Comparison of ENCODE assay signal across 22 cellular contexts in the genomic region with DNA sequence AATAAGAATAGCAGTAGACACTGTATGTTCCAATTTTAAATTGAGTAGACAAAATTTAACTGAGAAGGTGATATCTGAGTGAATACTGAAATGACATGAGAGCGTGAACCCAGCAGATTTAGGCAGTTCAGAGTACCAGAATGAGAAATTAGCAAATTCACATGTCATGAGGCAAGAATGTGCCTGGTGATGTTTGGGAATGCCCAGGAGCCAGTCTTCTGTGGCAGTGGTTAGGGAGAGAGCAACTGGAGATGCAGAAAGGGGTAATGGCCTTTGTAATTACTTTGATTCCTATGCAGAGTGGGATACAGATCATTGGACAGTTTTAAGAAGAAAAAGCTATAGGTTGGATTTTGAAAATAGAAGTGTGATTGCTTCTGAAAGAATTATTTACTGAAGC.
DNase-seq lines count a peak whose midpoint lies in the region; ATAC-seq and TF ChIP-seq lines count a peak whose summit lies in the region.
"Had no signal": no experiment of that assay in that cellular context is flagged by ENCODE, and none has a peak within 500 bp of the region (broad histone marks: within the 10 kb centered on the region; RNA-seq: fewer than 3 reads in every experiment).

No MANE protein-coding gene starts in this region.

- H3K27ac Mint-ChIP-seq in GM23338 (no peak overlapping the region), WTC11 (no peak overlapping the region)
- no peak overlapping the region for H3K27ac Mint-ChIP-seq in activated CD8-positive, alpha-beta memory T cell treated with anti-CD3 and anti-CD28 coated beads, Interleukin-2, amount 10 ng/mL, durations not matched to agents 7 days and 5 days
- H3K27ac Mint-ChIP-seq: CD14-positive monocyte; CD4-positive, alpha-beta T cell; CD8-positive, alpha-beta memory T cell had no signal

- no peaks in the 10 kb centered on the region for H3K36me3 Mint-ChIP-seq in GM23338 (ENCODE audit: low read depth)
- no peaks in the 10 kb centered on the region for H3K36me3 Mint-ChIP-seq in WTC11
- no peaks in the 10 kb centered on the region for H3K36me3 Mint-ChIP-seq in activated CD8-positive, alpha-beta memory T cell treated with anti-CD3 and anti-CD28 coated beads, Interleukin-2, amount 10 ng/mL, durations not matched to agents 7 days and 5 days
- H3K36me3 Mint-ChIP-seq: CD14-positive monocyte; CD8-positive, alpha-beta memory T cell had no signal

- H3K23ac ChIP-seq in mesendoderm (ENCODE audit: low read length): no peak overlapping the region

- H3K4me3 Mint-ChIP-seq in GM23338 (no peak overlapping the region), WTC11 (no peak overlapping the region)
- no peak overlapping the region for H3K4me3 Mint-ChIP-seq in activated CD8-positive, alpha-beta memory T cell treated with anti-CD3 and anti-CD28 coated beads, Interleukin-2, amount 10 ng/mL, durations not matched to agents 7 days and 5 days
- H3K4me3 Mint-ChIP-seq: CD14-positive monocyte; CD4-positive, alpha-beta T cell; CD8-positive, alpha-beta memory T cell had no signal

- no peak overlapping the region for H2AFZ ChIP-seq in GM23338

- no peak overlapping the region for H4K5ac ChIP-seq in mesendoderm (ENCODE audit: low read length)

- no peaks in the 10 kb centered on the region for H4K20me1 ChIP-seq in GM23338 (replicated peaks; ENCODE audit: insufficient read depth)
- H4K20me1 ChIP-seq: BLaER1 treated with 17β-estradiol and CSF1 and Interleukin-3, amounts not matched to agents 10 nM and 100 nM had no signal

- H3K36me3 ChIP-seq in GM23338 (ENCODE audit: insufficient read depth) (no peaks in the 10 kb centered on the region), mesendoderm (ENCODE audit: control insufficient read depth, insufficient read depth, low read length) (no peaks in the 10 kb centered on the region)
- H3K36me3 ChIP-seq: BE2C; BLaER1 treated with 17β-estradiol and CSF1 and Interleukin-3, amounts not matched to agents 10 nM and 100 nM had no signal

- no peaks in the 10 kb centered on the region for H3K27me3 Mint-ChIP-seq in GM23338 (ENCODE audit: insufficient read depth, low read depth, poor library complexity)
- H3K27me3 Mint-ChIP-seq in WTC11 (ENCODE audit: low read depth): no peaks in the 10 kb centered on the region
- no peaks in the 10 kb centered on the region for H3K27me3 Mint-ChIP-seq in activated CD8-positive, alpha-beta memory T cell treated with anti-CD3 and anti-CD28 coated beads, Interleukin-2, amount 10 ng/mL, durations not matched to agents 7 days and 5 days
- H3K27me3 Mint-ChIP-seq: CD4-positive, alpha-beta T cell; CD8-positive, alpha-beta memory T cell had no signal

- H3K27me3 ChIP-seq in GM23338 (ENCODE audit: insufficient read depth) (no peaks in the 10 kb centered on the region), mesendoderm (ENCODE audit: insufficient read depth, low read length, poor library complexity) (no peaks in the 10 kb centered on the region)
- H3K27me3 ChIP-seq: BE2C; BLaER1 treated with 17β-estradiol and CSF1 and Interleukin-3, amounts not matched to agents 10 nM and 100 nM had no signal

- H3F3A ChIP-seq in GM23338 (replicated peaks; ENCODE audit: low read depth): no peaks in the 10 kb centered on the region

- H2BK5ac ChIP-seq in mesendoderm (ENCODE audit: low read length): no peak overlapping the region

- TF ChIP-seq CTCF in GM23338 (conservative IDR thresholded peaks at IDR 0.05; ENCODE audit: low read depth in 2 of 2) (no peak), WTC11 (IDR thresholded peaks at IDR 0.05) (no peak)

- ATAC-seq in GM23338 (no peak; the same call in 1 of the 3 replicates), WTC11 (peak; percentile 34; the same call in 1 of the 2 replicates), HG02763 (IDR thresholded peaks at IDR 0.05; ENCODE audit: unreplicated experiment) (no peak)
- no peak for ATAC-seq in activated CD8-positive, alpha-beta memory T cell treated with anti-CD3 and anti-CD28 coated beads, Interleukin-2, amount 10 ng/mL, durations not matched to agents 7 days and 5 days
- ATAC-seq: A549 had no signal

- POLR2A ChIA-PET in WTC11 (lab: Charles Lee): no interaction called here

- H3K4me3 ChIP-seq in GM23338: no peak overlapping the region
- H3K4me3 ChIP-seq in mesendoderm (ENCODE audit: low read length): no peak overlapping the region
- H3K4me3 ChIP-seq: A549; BLaER1 treated with 17β-estradiol and CSF1 and Interleukin-3, amounts not matched to agents 10 nM and 100 nM had no signal

- peak; percentile 25 for DNase-seq in GM23338 (ENCODE audit: low spot score)
- no peak for DNase-seq in WTC11 (ENCODE audit: low spot score)
- DNase-seq in glomerular visceral epithelial cell (ENCODE audit: extremely low spot score): peak; percentile 7
- peak; percentile 75 for DNase-seq in mesendoderm
- no peak for DNase-seq in occipital lobe (lab: John Stamatoyannopoulos, UW)
- DNase-seq in activated CD8-positive, alpha-beta memory T cell treated with anti-CD3 and anti-CD28 coated beads, Interleukin-2, amount 10 ng/mL, durations not matched to agents 7 days and 5 days: no peak
- DNase-seq: 8988T; ACHN; AML-193; BE2C; CD4-positive, alpha-beta T cell; CD8-positive, alpha-beta memory T cell; DMS 273 treated with DMSO at 0.1 percent for 48 hours; DMS79; EL; GF-D8; H7; HCEC 1CT had no signal

- CTCF ChIA-PET in WTC11 (lab: Charles Lee): no interaction called here
- CTCF ChIA-PET in activated CD8-positive, alpha-beta memory T cell treated with anti-CD3 and anti-CD28 coated beads, Interleukin-2, amount 10 ng/mL, durations not matched to agents 7 days and 5 days (lab: Charles Lee): no interaction called here

- H3K9me2 ChIP-seq in GM23338 (ENCODE audit: insufficient read depth): no peaks in the 10 kb centered on the region

- H3K9ac ChIP-seq in mesendoderm (ENCODE audit: low read length): no peak overlapping the region
- H3K9ac ChIP-seq: BLaER1 treated with 17β-estradiol and CSF1 and Interleukin-3, amounts not matched to agents 10 nM and 100 nM had no signal

- no peak overlapping the region for H3K4ac ChIP-seq in mesendoderm (ENCODE audit: low read depth, low read length)

- no peak overlapping the region for H3K18ac ChIP-seq in mesendoderm (ENCODE audit: low read length)

- H3K56ac ChIP-seq in mesendoderm (ENCODE audit: low read length): no peak overlapping the region

- no CpG with 5 or more reads among the region's 1 CpG for WGBS in mesendoderm (ENCODE audit: extremely low coverage, insufficient coverage, low lambda C conversion rate)

- H3K27ac ChIP-seq in GM23338 (ENCODE audit: low read depth) (no peak overlapping the region), mesendoderm (ENCODE audit: low read depth, low read length) (no peak overlapping the region)
- H3K27ac ChIP-seq: A549; BLaER1 treated with 17β-estradiol and CSF1 and Interleukin-3, amounts not matched to agents 10 nM and 100 nM had no signal

- no peak overlapping the region for H2AK5ac ChIP-seq in mesendoderm (ENCODE audit: low read length)

- H3K79me1 ChIP-seq in mesendoderm (ENCODE audit: low read length): no peaks in the 10 kb centered on the region

- H2BK120ac ChIP-seq in mesendoderm (ENCODE audit: low read depth, low read length): no peak overlapping the region

- H3K9me3 Mint-ChIP-seq in GM23338 (no peaks in the 10 kb centered on the region), WTC11 (no peaks in the 10 kb centered on the region)
- peaks cover 2% of the 10 kb centered on the region for H3K9me3 Mint-ChIP-seq in activated CD8-positive, alpha-beta memory T cell treated with anti-CD3 and anti-CD28 coated beads, Interleukin-2, amount 10 ng/mL, durations not matched to agents 7 days and 5 days (ENCODE audit: low read depth)

- H3K4me1 Mint-ChIP-seq in GM23338 (no peaks in the 10 kb centered on the region), WTC11 (no peaks in the 10 kb centered on the region)
- no peaks in the 10 kb centered on the region for H3K4me1 Mint-ChIP-seq in activated CD8-positive, alpha-beta memory T cell treated with anti-CD3 and anti-CD28 coated beads, Interleukin-2, amount 10 ng/mL, durations not matched to agents 7 days and 5 days
- H3K4me1 Mint-ChIP-seq: CD14-positive monocyte; CD8-positive, alpha-beta memory T cell had no signal

- H3K79me2 ChIP-seq in GM23338 (replicated peaks; ENCODE audit: insufficient read depth) (no peaks in the 10 kb centered on the region), mesendoderm (ENCODE audit: control insufficient read depth, insufficient read depth, low read length) (no peaks in the 10 kb centered on the region)

- H3K4me2 ChIP-seq in GM23338 (no peak overlapping the region), mesendoderm (ENCODE audit: low read length) (no peak overlapping the region)
- H3K4me2 ChIP-seq: A549; BLaER1 treated with 17β-estradiol and CSF1 and Interleukin-3, amounts not matched to agents 10 nM and 100 nM had no signal

- no peak overlapping the region for H2BK15ac ChIP-seq in mesendoderm (replicated peaks; ENCODE audit: low read depth)

- no peaks in the 10 kb centered on the region for H3K4me1 ChIP-seq in GM23338 (ENCODE audit: insufficient read depth)
- H3K4me1 ChIP-seq in mesendoderm (ENCODE audit: control insufficient read depth, low read depth, low read length): no peaks in the 10 kb centered on the region
- H3K4me1 ChIP-seq: A549, BE2C had no signal

- no peak overlapping the region for H4K8ac ChIP-seq in mesendoderm (ENCODE audit: low read depth, low read length)

TF ChIP-seq in WTC11, 78 proteins besides CTCF, POLR2A, EP300 and RAD21:
- TF ChIP-seq, protein P1, sequence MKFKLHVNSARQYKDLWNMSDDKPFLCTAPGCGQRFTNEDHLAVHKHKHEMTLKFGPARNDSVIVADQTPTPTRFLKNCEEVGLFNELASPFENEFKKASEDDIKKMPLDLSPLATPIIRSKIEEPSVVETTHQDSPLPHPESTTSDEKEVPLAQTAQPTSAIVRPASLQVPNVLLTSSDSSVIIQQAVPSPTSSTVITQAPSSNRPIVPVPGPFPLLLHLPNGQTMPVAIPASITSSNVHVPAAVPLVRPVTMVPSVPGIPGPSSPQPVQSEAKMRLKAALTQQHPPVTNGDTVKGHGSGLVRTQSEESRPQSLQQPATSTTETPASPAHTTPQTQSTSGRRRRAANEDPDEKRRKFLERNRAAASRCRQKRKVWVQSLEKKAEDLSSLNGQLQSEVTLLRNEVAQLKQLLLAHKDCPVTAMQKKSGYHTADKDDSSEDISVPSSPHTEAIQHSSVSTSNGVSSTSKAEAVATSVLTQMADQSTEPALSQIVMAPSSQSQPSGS (CRISPR knock-in tag; IDR thresholded peaks at IDR 0.05; ENCODE audit: borderline replicate concordance, low read depth): no peak
TF ChIP-seq in WTC11: peak in this region for 0.

Comparison
In these comparisons a context has a peak if more than half of its experiments do, and no peak if none do; other contexts are left out.
1. DNase-seq: peak in GM23338 (single experiment), glomerular visceral epithelial cell (single experiment) and mesendoderm (single experiment); none in WTC11 (single experiment), occipital lobe (single experiment) and activated CD8-positive, alpha-beta memory T cell treated with anti-CD3 and anti-CD28 coated beads, Interleukin-2, amount 10 ng/mL, durations not matched to agents 7 days and 5 days (single experiment).